ENCODE assay signal across 1 cellular context in the genomic region with DNA sequence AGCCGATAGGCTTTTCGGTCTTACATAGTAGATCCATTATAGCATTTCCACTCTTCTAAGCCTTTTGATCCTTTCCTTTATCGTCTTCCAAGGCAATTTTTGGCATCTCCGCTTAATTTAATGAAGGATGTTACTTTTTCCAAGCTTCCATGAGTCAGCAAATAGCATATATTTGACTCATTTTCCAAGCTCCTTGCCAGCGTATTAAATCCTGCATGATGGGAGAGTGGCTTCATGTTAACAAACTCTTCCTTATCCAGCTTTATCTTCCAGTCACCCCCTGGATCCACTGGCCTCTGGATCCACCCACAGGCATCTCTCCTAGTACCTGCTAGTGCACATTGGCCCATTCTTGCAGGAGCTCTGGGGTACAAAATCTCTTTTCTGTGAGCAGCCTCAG.
TF ChIP-seq lines count a peak whose summit lies in the region.

No MANE protein-coding gene starts in this region.

TF ChIP-seq in endothelial cell of umbilical vein, 7 proteins besides CTCF, POLR2A, EP300 and RAD21:
- TF ChIP-seq EZH2 (IDR thresholded peaks at IDR 0.05; ENCODE audit: borderline replicate concordance, low read depth, low read length, severe bottlenecking): no peak
- peak; percentile 28 for TF ChIP-seq JUN (IDR thresholded peaks at IDR 0.05; ENCODE audit: borderline replicate concordance, insufficient read depth, insufficient read length, low read depth)
